Comparison of ENCODE assay signal across 1 cellular context in the genomic region with DNA sequence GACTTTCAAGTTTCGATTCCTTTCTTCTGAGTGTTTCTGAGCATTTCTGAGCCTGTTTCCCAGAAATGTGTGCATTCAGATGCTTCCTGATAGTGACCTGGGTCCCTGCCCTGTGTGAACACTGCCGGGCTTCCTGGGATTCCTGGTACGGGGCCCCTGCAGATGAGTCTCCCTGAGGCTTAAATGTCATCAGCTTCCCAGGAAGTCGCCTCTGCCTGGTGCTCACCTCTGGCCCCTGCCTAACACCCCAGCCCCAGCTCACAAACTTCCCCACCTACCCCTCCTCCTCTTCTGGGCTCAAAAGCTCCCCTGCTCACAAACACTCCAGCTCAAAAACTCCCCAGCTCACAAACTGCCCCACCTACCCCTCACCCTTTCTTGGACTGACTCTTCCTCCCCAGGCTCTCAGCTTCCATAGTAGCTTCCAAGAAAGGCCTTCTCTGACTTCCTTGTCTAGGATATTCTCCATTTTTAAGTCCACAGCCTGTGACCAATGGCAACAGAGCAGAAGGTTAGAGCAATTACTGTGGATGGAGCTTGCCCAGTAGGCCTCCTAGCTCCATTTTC.
TF ChIP-seq lines count a peak whose summit lies in the region.

No MANE protein-coding gene starts in this region.

TF ChIP-seq in HepG2, 621 proteins besides CTCF, POLR2A, EP300 and RAD21 (continued from another document):
- TF ChIP-seq, protein P1, sequence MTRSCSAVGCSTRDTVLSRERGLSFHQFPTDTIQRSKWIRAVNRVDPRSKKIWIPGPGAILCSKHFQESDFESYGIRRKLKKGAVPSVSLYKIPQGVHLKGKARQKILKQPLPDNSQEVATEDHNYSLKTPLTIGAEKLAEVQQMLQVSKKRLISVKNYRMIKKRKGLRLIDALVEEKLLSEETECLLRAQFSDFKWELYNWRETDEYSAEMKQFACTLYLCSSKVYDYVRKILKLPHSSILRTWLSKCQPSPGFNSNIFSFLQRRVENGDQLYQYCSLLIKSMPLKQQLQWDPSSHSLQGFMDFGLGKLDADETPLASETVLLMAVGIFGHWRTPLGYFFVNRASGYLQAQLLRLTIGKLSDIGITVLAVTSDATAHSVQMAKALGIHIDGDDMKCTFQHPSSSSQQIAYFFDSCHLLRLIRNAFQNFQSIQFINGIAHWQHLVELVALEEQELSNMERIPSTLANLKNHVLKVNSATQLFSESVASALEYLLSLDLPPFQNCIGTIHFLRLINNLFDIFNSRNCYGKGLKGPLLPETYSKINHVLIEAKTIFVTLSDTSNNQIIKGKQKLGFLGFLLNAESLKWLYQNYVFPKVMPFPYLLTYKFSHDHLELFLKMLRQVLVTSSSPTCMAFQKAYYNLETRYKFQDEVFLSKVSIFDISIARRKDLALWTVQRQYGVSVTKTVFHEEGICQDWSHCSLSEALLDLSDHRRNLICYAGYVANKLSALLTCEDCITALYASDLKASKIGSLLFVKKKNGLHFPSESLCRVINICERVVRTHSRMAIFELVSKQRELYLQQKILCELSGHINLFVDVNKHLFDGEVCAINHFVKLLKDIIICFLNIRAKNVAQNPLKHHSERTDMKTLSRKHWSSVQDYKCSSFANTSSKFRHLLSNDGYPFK (CRISPR knock-in tag; IDR thresholded peaks at IDR 0.05; ENCODE audit: borderline replicate concordance), result 0 out of 2 replicates have a peak, but pooled peaks have one; percentile 31
- TF ChIP-seq ZC3H13 (CRISPR knock-in tag; IDR thresholded peaks at IDR 0.05) (no peak), ZNF24 (IDR thresholded peaks at IDR 0.05) (no peak), ZNF496 (CRISPR knock-in tag; IDR thresholded peaks at IDR 0.05; ENCODE audit: insufficient replicate concordance) (no peak), ZNF12 (CRISPR knock-in tag; IDR thresholded peaks at IDR 0.05) (0 out of 2 replicates have a peak, but pooled peaks have one; percentile 25), NFYC (CRISPR knock-in tag; IDR thresholded peaks at IDR 0.05) (no peak), KAT8 (CRISPR knock-in tag; IDR thresholded peaks at IDR 0.05) (peak; percentile 78), ZNF264 (CRISPR knock-in tag; IDR thresholded peaks at IDR 0.05) (0 out of 2 replicates have a peak, but pooled peaks have one; percentile 19), SIX1 (CRISPR knock-in tag; IDR thresholded peaks at IDR 0.05; ENCODE audit: borderline replicate concordance) (peak; percentile 57; the same call in 1 of the 2 replicates), MED1 (CRISPR knock-in tag; IDR thresholded peaks at IDR 0.05) (peak; percentile 49; the same call in 1 of the 2 replicates), MYPOP (CRISPR knock-in tag; IDR thresholded peaks at IDR 0.05) (peak; percentile 83; the same call in 1 of the 2 replicates), ZFX (CRISPR knock-in tag; IDR thresholded peaks at IDR 0.05; ENCODE audit: low read depth) (peak; percentile 23; the same call in 1 of the 2 replicates), GPBP1L1 (CRISPR knock-in tag; IDR thresholded peaks at IDR 0.05) (no peak), ISL2 (CRISPR knock-in tag; IDR thresholded peaks at IDR 0.05) (peak; percentile 73; the same call in 1 of the 2 replicates), ZNF547 (CRISPR knock-in tag; IDR thresholded peaks at IDR 0.05) (peak; percentile 37; the same call in 1 of the 2 replicates), SIN3A (IDR thresholded peaks at IDR 0.05; ENCODE audit: borderline replicate concordance, low read depth, low read length) (peak; percentile 32; the same call in 1 of the 2 replicates), ZBTB1 (CRISPR knock-in tag; IDR thresholded peaks at IDR 0.05; ENCODE audit: borderline replicate concordance) (no peak), ZNF205 (CRISPR knock-in tag; IDR thresholded peaks at IDR 0.05) (peak; percentile 62; the same call in 1 of the 2 replicates), HMG20A (CRISPR knock-in tag; IDR thresholded peaks at IDR 0.05; ENCODE audit: borderline replicate concordance) (peak; percentile 83), ZNF781 (CRISPR knock-in tag; IDR thresholded peaks at IDR 0.05; ENCODE audit: borderline replicate concordance, not compliant biosample characterization) (peak; percentile 55), ZNF17 (CRISPR knock-in tag; IDR thresholded peaks at IDR 0.05) (no peak), NFKBIZ (CRISPR knock-in tag; IDR thresholded peaks at IDR 0.05) (0 out of 2 replicates have a peak, but pooled peaks have one; percentile 52), ZFP37 (CRISPR knock-in tag; IDR thresholded peaks at IDR 0.05; ENCODE audit: borderline replicate concordance) (no peak), ELF3 (CRISPR knock-in tag; IDR thresholded peaks at IDR 0.05) (peak; percentile 90), MZF1 (CRISPR knock-in tag; IDR thresholded peaks at IDR 0.05; ENCODE audit: borderline replicate concordance) (no peak), RCOR2 (CRISPR knock-in tag; IDR thresholded peaks at IDR 0.05) (peak; percentile 50), MBD4 (IDR thresholded peaks at IDR 0.05; ENCODE audit: borderline replicate concordance, low read length) (no peak), HDAC2 (CRISPR knock-in tag; IDR thresholded peaks at IDR 0.05) (peak; percentile 54; the same call in 1 of the 2 replicates), ZNF784 (CRISPR knock-in tag; IDR thresholded peaks at IDR 0.05; ENCODE audit: borderline replicate concordance) (no peak), PITX1 (CRISPR knock-in tag; IDR thresholded peaks at IDR 0.05) (peak; percentile 23; the same call in 1 of the 2 replicates)
- TF ChIP-seq, protein P2, sequence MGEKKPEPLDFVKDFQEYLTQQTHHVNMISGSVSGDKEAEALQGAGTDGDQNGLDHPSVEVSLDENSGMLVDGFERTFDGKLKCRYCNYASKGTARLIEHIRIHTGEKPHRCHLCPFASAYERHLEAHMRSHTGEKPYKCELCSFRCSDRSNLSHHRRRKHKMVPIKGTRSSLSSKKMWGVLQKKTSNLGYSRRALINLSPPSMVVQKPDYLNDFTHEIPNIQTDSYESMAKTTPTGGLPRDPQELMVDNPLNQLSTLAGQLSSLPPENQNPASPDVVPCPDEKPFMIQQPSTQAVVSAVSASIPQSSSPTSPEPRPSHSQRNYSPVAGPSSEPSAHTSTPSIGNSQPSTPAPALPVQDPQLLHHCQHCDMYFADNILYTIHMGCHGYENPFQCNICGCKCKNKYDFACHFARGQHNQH (CRISPR knock-in tag; IDR thresholded peaks at IDR 0.05), result peak; percentile 82; the same call in 1 of the 2 replicates
- TF ChIP-seq, protein P3, sequence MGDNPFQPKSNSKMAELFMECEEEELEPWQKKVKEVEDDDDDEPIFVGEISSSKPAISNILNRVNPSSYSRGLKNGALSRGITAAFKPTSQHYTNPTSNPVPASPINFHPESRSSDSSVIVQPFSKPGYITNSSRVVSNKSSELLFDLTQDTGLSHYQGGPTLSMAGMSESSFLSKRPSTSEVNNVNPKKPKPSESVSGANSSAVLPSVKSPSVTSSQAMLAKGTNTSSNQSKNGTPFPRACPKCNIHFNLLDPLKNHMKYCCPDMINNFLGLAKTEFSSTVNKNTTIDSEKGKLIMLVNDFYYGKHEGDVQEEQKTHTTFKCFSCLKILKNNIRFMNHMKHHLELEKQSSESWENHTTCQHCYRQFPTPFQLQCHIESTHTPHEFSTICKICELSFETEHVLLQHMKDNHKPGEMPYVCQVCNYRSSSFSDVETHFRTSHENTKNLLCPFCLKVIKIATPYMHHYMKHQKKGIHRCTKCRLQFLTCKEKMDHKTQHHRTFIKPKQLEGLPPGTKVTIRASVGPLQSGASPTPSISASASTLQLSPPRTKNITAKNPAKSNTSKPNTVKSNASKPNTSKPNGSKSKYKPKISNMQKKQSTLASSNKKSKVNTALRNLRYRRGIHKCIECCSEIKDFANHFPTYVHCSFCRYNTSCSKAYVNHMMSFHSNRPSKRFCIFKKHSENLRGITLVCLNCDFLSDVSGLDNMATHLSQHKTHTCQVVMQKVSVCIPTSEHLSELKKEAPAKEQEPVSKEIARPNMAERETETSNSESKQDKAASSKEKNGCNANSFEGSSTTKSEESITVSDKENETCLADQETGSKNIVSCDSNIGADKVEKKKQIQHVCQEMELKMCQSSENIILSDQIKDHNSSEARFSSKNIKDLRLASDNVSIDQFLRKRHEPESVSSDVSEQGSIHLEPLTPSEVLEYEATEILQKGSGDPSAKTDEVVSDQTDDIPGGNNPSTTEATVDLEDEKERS (CRISPR knock-in tag; IDR thresholded peaks at IDR 0.05), result 0 out of 2 replicates have a peak, but pooled peaks have one; percentile 60
- TF ChIP-seq, protein P4, sequence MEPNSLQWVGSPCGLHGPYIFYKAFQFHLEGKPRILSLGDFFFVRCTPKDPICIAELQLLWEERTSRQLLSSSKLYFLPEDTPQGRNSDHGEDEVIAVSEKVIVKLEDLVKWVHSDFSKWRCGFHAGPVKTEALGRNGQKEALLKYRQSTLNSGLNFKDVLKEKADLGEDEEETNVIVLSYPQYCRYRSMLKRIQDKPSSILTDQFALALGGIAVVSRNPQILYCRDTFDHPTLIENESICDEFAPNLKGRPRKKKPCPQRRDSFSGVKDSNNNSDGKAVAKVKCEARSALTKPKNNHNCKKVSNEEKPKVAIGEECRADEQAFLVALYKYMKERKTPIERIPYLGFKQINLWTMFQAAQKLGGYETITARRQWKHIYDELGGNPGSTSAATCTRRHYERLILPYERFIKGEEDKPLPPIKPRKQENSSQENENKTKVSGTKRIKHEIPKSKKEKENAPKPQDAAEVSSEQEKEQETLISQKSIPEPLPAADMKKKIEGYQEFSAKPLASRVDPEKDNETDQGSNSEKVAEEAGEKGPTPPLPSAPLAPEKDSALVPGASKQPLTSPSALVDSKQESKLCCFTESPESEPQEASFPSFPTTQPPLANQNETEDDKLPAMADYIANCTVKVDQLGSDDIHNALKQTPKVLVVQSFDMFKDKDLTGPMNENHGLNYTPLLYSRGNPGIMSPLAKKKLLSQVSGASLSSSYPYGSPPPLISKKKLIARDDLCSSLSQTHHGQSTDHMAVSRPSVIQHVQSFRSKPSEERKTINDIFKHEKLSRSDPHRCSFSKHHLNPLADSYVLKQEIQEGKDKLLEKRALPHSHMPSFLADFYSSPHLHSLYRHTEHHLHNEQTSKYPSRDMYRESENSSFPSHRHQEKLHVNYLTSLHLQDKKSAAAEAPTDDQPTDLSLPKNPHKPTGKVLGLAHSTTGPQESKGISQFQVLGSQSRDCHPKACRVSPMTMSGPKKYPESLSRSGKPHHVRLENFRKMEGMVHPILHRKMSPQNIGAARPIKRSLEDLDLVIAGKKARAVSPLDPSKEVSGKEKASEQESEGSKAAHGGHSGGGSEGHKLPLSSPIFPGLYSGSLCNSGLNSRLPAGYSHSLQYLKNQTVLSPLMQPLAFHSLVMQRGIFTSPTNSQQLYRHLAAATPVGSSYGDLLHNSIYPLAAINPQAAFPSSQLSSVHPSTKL (CRISPR knock-in tag; IDR thresholded peaks at IDR 0.05), result peak; percentile 84
